ENCODE assay signal across 7 cellular contexts in genomic region chr10:124558339-124558685, GRCh38.
"Had no signal": no experiment of that assay in that cellular context is flagged by ENCODE, and none has a peak within 500 bp of the region (broad histone marks: within the 10 kb centered on the region; RNA-seq: fewer than 3 reads in every experiment).

No MANE protein-coding gene starts in this region.

- H3K4me3 ChIP-seq: right atrium auricular region had no signal

- H3K36me3 ChIP-seq: right atrium auricular region had no signal

- H3K9me3 ChIP-seq: right atrium auricular region had no signal

- ATAC-seq: T-helper 17 cell had no signal

- H3K27me3 ChIP-seq: right atrium auricular region had no signal

- DNase-seq: activated B cell treated with CpG ODN at 0.5 μM for 24 hours; activated CD4-positive, alpha-beta T cell treated with anti-CD3 and anti-CD28 coated beads, Interleukin-2, amount 10 ng/mL, durations not matched to agents 24 days and 14 days; foreskin melanocyte; SIG-M5; stimulated activated naive CD4-positive, alpha-beta T cell; T-helper 17 cell had no signal
